ENCODE assay signal across 15 cellular contexts in the genomic region with DNA sequence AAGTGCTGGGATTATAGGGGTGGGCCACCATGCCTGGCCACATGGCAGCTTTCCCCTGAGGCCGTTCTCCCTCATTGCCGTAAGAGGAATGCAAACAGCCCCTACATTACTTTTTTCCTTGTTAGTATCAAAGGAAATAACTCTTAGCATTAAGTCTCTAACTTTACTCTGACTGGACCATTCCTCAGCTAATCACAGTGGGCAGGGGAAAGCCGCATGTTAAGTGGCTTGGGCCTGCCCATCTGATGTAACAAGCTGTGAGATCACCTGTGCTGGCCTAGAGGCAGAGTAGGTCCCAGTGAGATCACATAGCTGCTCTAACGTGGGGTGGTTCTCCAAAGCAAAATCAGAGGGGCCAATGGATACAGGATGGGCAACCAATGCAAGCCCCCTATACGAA. TPM values are rescaled to one million over a fixed set of nuclear protein-coding genes. Genes with fewer than 3 reads are reported as not detected.
A peak's percentile ranks its signal among the peaks of the same experiment; 100 is the strongest.
DNase-seq lines count a peak whose midpoint lies in the region; ATAC-seq and TF ChIP-seq lines count a peak whose summit lies in the region.
"Had no signal": no experiment of that assay in that cellular context is flagged by ENCODE, and none has a peak within 500 bp of the region (broad histone marks: within the 10 kb centered on the region; RNA-seq: fewer than 3 reads in every experiment).

No MANE protein-coding gene starts in this region.

- H3K36me3 ChIP-seq in GM23338 (ENCODE audit: insufficient read depth) = no peaks in the 10 kb centered on the region; the same call in 1 of the 2 replicates
- H3K36me3 ChIP-seq in HEK293 (ENCODE audit: control insufficient read depth in 2 of 2, insufficient read depth in 1 of 2, low read length in 2 of 2) = peaks cover 0 to 16% of the 10 kb centered on the region in 2 experiments; a peak in 1 of 3 replicates
- H3K36me3 ChIP-seq: BE2C had no signal

- H3K4me3 ChIP-seq in GM23338 (no peak overlapping the region), HEK293 (ENCODE audit: low read depth, low read length) (no peak overlapping the region), epithelial cell of esophagus (ENCODE audit: low read length) (no peak overlapping the region), foreskin fibroblast (ENCODE audit: low read depth in 1 of 2, low read length in 2 of 2) (no peak overlapping the region)
- H3K4me3 ChIP-seq: A549, HAP-1 had no signal

- CTCF ChIA-PET in HEK293 (lab: Yijun Ruan, JAX) = interaction anchor here (1.6 kb wide), 1 partner anchor 103 kb away, joined by 3 read pairs; no protein-coding TSS in a partner anchor

- H3K4me1 ChIP-seq in GM23338 (ENCODE audit: insufficient read depth) (no peaks in the 10 kb centered on the region), HEK293 (ENCODE audit: control insufficient read depth, insufficient read depth, low read length) (no peaks in the 10 kb centered on the region)
- H3K4me1 ChIP-seq: A549, BE2C, HAP-1 had no signal

- peak; percentile 30 for ATAC-seq in GM23338
- ATAC-seq: A549 had no signal

- DNase-seq in GM23338 (ENCODE audit: low spot score) (peak; percentile 56), epithelial cell of esophagus (ENCODE audit: low read depth) (peak; percentile 21), mesenteric fat pad (ENCODE audit: low spot score) (peak; percentile 60), GDM1 (lab: John Stamatoyannopoulos, UW) (no peak), foreskin fibroblast (no peak), mucosa of gallbladder (ENCODE audit: low spot score) (no peak)
- DNase-seq: BE2C; CD4-positive, alpha-beta memory T cell; DND-41; GF-D8; HFFc6 had no signal

- peaks cover 11% of the 10 kb centered on the region for H3K27me3 Mint-ChIP-seq in GM23338 (ENCODE audit: insufficient read depth, low read depth, poor library complexity)
- H3K27me3 Mint-ChIP-seq: CD4-positive, alpha-beta memory T cell had no signal

- peaks cover 20% of the 10 kb centered on the region for H3K4me1 Mint-ChIP-seq in GM23338

- no peaks in the 10 kb centered on the region for H3K9me3 ChIP-seq in HEK293 (ENCODE audit: control insufficient read depth, insufficient read depth, low read depth, low read length)
- H3K9me3 ChIP-seq: A549, BE2C, HAP-1 had no signal

- no peak overlapping the region for H2AFZ ChIP-seq in GM23338

- peak overlapping the region; percentile 53; the same call in 1 of the 2 replicates for H3K27ac Mint-ChIP-seq in GM23338
- H3K27ac Mint-ChIP-seq: CD4-positive, alpha-beta memory T cell; HFFc6 had no signal

- TF ChIP-seq CTCF in GM23338 (conservative IDR thresholded peaks at IDR 0.05; ENCODE audit: low read depth in 2 of 2) (no peak), HEK293 (tag by site-specific recombination; IDR thresholded peaks at IDR 0.05) (no peak), epithelial cell of esophagus (IDR thresholded peaks at IDR 0.05; ENCODE audit: insufficient read depth, low read depth, low read length, missing control alignments) (no peak), foreskin fibroblast (IDR thresholded peaks at IDR 0.05; ENCODE audit: low read depth, low read length) (no peak)

- 0 out of 2 replicates have a peak, but pooled peaks cover 4% of the 10 kb centered on the region for H4K20me1 ChIP-seq in GM23338 (replicated peaks; ENCODE audit: insufficient read depth)

- no peaks in the 10 kb centered on the region for H3K79me2 ChIP-seq in GM23338 (replicated peaks; ENCODE audit: insufficient read depth)

- POLR2A ChIA-PET in HEK293 (lab: Yijun Ruan, JAX) = no interaction called here

- H3K9me3 Mint-ChIP-seq in GM23338 = no peaks in the 10 kb centered on the region
- H3K9me3 Mint-ChIP-seq: CD4-positive, alpha-beta memory T cell; HFFc6 had no signal

- H3K27ac ChIP-seq in GM23338 (ENCODE audit: low read depth) (no peak overlapping the region), HEK293 (ENCODE audit: extremely low read depth, low read depth, low read length) (no peak overlapping the region)
- H3K27ac ChIP-seq: A549, C4-2B had no signal

- 0 out of 2 replicates have a peak, but pooled peaks cover 4% of the 10 kb centered on the region for H3F3A ChIP-seq in GM23338 (replicated peaks; ENCODE audit: low read depth)

- no peak overlapping the region for H3K4me3 Mint-ChIP-seq in GM23338
- H3K4me3 Mint-ChIP-seq: CD4-positive, alpha-beta memory T cell; HFFc6 had no signal

- peaks cover 17% of the 10 kb centered on the region for H3K27me3 ChIP-seq in GM23338 (ENCODE audit: insufficient read depth)
- H3K27me3 ChIP-seq: BE2C had no signal

- H3K36me3 Mint-ChIP-seq in GM23338 (ENCODE audit: low read depth) = peaks cover 3% of the 10 kb centered on the region; the same call in 1 of the 3 replicates

- no peaks in the 10 kb centered on the region for H3K9me2 ChIP-seq in GM23338 (ENCODE audit: insufficient read depth)

- H3K4me2 ChIP-seq in GM23338 = no peak overlapping the region
- H3K4me2 ChIP-seq: A549 had no signal

TF ChIP-seq in HEK293, 187 proteins besides CTCF, POLR2A, EP300 and RAD21:
- TF ChIP-seq ZNF660 (tag by site-specific recombination; IDR thresholded peaks at IDR 0.05) (0 out of 2 replicates have a peak, but pooled peaks have one; percentile 53), ZNF501 (tag by site-specific recombination; IDR thresholded peaks at IDR 0.05) (no peak), ZNF157 (tag by site-specific recombination; IDR thresholded peaks at IDR 0.05) (no peak), GLI4 (tag by site-specific recombination; IDR thresholded peaks at IDR 0.05) (no peak), GLIS1 (tag by site-specific recombination; IDR thresholded peaks at IDR 0.05) (no peak), ZNF2 (tag by site-specific recombination; IDR thresholded peaks at IDR 0.05) (no peak), ZNF571 (tag by site-specific recombination; IDR thresholded peaks at IDR 0.05) (no peak), ZFP41 (tag by site-specific recombination; IDR thresholded peaks at IDR 0.05; ENCODE audit: borderline replicate concordance) (no peak), ZNF600 (tag by site-specific recombination; IDR thresholded peaks at IDR 0.05) (0 out of 2 replicates have a peak, but pooled peaks have one; percentile 26)
- TF ChIP-seq, protein P1, sequence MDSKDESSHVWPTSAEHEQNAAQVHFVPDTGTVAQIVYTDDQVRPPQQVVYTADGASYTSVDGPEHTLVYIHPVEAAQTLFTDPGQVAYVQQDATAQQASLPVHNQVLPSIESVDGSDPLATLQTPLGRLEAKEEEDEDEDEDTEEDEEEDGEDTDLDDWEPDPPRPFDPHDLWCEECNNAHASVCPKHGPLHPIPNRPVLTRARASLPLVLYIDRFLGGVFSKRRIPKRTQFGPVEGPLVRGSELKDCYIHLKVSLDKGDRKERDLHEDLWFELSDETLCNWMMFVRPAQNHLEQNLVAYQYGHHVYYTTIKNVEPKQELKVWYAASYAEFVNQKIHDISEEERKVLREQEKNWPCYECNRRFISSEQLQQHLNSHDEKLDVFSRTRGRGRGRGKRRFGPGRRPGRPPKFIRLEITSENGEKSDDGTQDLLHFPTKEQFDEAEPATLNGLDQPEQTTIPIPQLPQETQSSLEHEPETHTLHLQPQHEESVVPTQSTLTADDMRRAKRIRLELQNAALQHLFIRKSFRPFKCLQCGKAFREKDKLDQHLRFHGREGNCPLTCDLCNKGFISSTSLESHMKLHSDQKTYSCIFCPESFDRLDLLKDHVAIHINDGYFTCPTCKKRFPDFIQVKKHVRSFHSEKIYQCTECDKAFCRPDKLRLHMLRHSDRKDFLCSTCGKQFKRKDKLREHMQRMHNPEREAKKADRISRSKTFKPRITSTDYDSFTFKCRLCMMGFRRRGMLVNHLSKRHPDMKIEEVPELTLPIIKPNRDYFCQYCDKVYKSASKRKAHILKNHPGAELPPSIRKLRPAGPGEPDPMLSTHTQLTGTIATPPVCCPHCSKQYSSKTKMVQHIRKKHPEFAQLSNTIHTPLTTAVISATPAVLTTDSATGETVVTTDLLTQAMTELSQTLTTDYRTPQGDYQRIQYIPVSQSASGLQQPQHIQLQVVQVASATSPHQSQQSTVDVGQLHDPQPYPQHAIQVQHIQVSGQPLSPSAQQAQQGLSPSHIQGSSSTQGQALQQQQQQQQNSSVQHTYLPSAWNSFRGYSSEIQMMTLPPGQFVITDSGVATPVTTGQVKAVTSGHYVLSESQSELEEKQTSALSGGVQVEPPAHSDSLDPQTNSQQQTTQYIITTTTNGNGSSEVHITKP (tag by site-specific recombination; IDR thresholded peaks at IDR 0.05) = peak; percentile 90
TF ChIP-seq in HEK293: peak in this region for 3.

RNA-seq across cellular contexts. Expression of a gene that starts 5.9 kb away (rescaled TPM):
- total RNA-seq in GM23338 (2014; rRNA removed; shearing (Covaris generic)) = 6.5 and 7.2 TPM in 2 replicates
- polyA plus RNA-seq in GM23338 (2016; fragmentation: Nextera tagmentation; extraction: Ambion mirVana) = 3.7 and 3.9 TPM in 2 replicates
- total RNA-seq in mesenteric fat pad (5.8 TPM), mucosa of gallbladder (7.5 TPM)

RNA-seq across cellular contexts. Expression of a gene that starts 51.7 kb away (rescaled TPM):
- total RNA-seq in GM23338 (2014; rRNA removed; shearing (Covaris generic)) = 119 and 124 TPM in 2 replicates
- 135 and 136 TPM in 2 replicates for polyA plus RNA-seq in GM23338 (2016; fragmentation: Nextera tagmentation; extraction: Ambion mirVana)
- total RNA-seq in mesenteric fat pad (71.8 TPM), mucosa of gallbladder (65.5 TPM)

RNA-seq across cellular contexts. Expression of a gene that starts 52.2 kb away (rescaled TPM):
- 46.8 and 47.3 TPM in 2 replicates for total RNA-seq in GM23338 (2014; rRNA removed; shearing (Covaris generic))
- polyA plus RNA-seq in GM23338 (2016; fragmentation: Nextera tagmentation; extraction: Ambion mirVana) = 18.6 and 20.8 TPM in 2 replicates
- total RNA-seq in mesenteric fat pad = 54.9 TPM
- total RNA-seq in mucosa of gallbladder = 35.0 TPM

Comparison
In these comparisons a context has a peak if more than half of its experiments do, and no peak if none do; other contexts are left out.
1. DNase-seq: peak in GM23338 (single experiment), epithelial cell of esophagus (single experiment) and mesenteric fat pad (single experiment); none in GDM1 (single experiment), foreskin fibroblast (0 of 2) and mucosa of gallbladder (single experiment).